ENCODE assay signal across 32 cellular contexts in the genomic region with DNA sequence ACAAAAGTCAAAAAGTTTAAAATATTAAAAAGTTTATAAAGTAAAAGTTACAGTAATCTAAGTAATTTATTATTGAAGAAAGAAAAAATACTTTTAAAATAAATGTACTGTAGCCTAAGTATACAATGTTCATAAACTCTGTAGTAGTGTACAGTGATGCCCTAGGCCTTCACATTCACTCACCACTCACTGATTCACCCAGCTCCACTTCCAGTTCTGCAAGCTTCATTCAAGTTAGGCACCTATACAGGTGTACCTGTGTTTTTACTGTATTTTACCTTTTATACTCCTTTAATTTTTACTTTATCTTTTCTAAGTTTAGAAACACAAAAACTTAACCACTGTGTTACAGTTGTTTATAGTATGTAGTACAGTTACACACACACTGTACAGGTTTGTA.
"Had no signal": no experiment of that assay in that cellular context is flagged by ENCODE, and none has a peak within 500 bp of the region (broad histone marks: within the 10 kb centered on the region; RNA-seq: fewer than 3 reads in every experiment).

No MANE protein-coding gene starts in this region.

- H3K36me3 ChIP-seq: cardiac muscle cell, colonic mucosa, esophagus squamous epithelium, gastroesophageal sphincter, WERI-Rb-1 had no signal

- H3K4me1 Mint-ChIP-seq: activated B cell treated with CpG ODN at 0.5 μM for 24 hours; activated T-helper 17 cell treated with anti-CD3 and anti-CD28 coated beads, Interleukin-2, amount 50 U/mL, for 72 hours had no signal

- H3K27ac Mint-ChIP-seq: activated B cell treated with CpG ODN at 0.5 μM for 24 hours; activated CD8-positive, alpha-beta T cell treated with anti-CD3 and anti-CD28 coated beads for 36 hours; activated naive CD8-positive, alpha-beta T cell; activated T-helper 17 cell treated with anti-CD3 and anti-CD28 coated beads, Interleukin-2, amount 50 U/mL, for 72 hours; T-helper 17 cell; T-helper 2 cell treated with Interferon-gamma antibody and Interleukin-4, amounts not matched to agents 5 μg/mL and 100 μg/mL, for 36 hours had no signal

- H3K27me3 ChIP-seq: body of pancreas, cardiac muscle cell, colonic mucosa, esophagus squamous epithelium, gastroesophageal sphincter had no signal

- H3K4me3 ChIP-seq: body of pancreas, cardiac muscle cell, colonic mucosa, esophagus squamous epithelium, gastroesophageal sphincter had no signal

- FAIRE-seq: endometrium, endothelial cell of umbilical vein had no signal

- DNase-seq: activated B cell treated with CpG ODN at 0.5 μM for 24 hours; activated CD4-positive, alpha-beta T cell treated with anti-CD3 and anti-CD28 coated beads for 48 hours; activated CD4-positive, alpha-beta T cell treated with anti-CD3 and anti-CD28 coated beads, Interleukin-2, amount 50 U/mL, for 1 hour; activated CD4-positive, alpha-beta T cell treated with anti-CD3 and anti-CD28 coated beads, Interleukin-2, amount 50 U/mL, for 48 hours; activated CD8-positive, alpha-beta memory T cell treated with anti-CD3 and anti-CD28 coated beads for 24 hours; activated CD8-positive, alpha-beta T cell treated with anti-CD3 and anti-CD28 coated beads for 36 hours; activated effector memory CD4-positive, alpha-beta T cell treated with Interleukin-2 at 50 U/mL for 16 hours; activated gamma-delta T cell treated with Interleukin-2 at 50 U/mL for 16 hours; activated naive CD4-positive, alpha-beta T cell treated with anti-CD3 and anti-CD28 coated beads, Interleukin-2, amount 50 U/mL, for 16 hours; activated naive CD4-positive, alpha-beta T cell treated with Interleukin-2 at 50 U/mL for 16 hours; activated T-cell treated with anti-CD3 and anti-CD28 coated beads, Interleukin-2, amount 50 U/mL, for 4 hours; amniotic stem cell; anterior cingulate cortex; body of pancreas; central memory CD4-positive, alpha-beta T cell; cerebellar nuclear complex; colonic mucosa; effector CD8-positive, alpha-beta T cell; erythroblast; esophagus squamous epithelium; T-helper 1 cell; T-helper 17 cell; T1000; WERI-Rb-1 had no signal

- H3K27ac ChIP-seq: body of pancreas, cardiac muscle cell, colonic mucosa, gastroesophageal sphincter, WERI-Rb-1 had no signal

- H3K4me3 Mint-ChIP-seq: activated B cell treated with CpG ODN at 0.5 μM for 24 hours; activated CD8-positive, alpha-beta T cell treated with anti-CD3 and anti-CD28 coated beads for 36 hours; activated naive CD8-positive, alpha-beta T cell; activated T-cell treated with anti-CD3 and anti-CD28 coated beads, Interleukin-2, amount 50 U/mL, for 4 hours; activated T-helper 17 cell treated with anti-CD3 and anti-CD28 coated beads, Interleukin-2, amount 50 U/mL, for 72 hours; T-helper 17 cell; T-helper 2 cell treated with Interferon-gamma antibody and Interleukin-4, amounts not matched to agents 5 μg/mL and 100 μg/mL, for 36 hours had no signal

- H3K27me3 Mint-ChIP-seq: activated B cell treated with CpG ODN at 0.5 μM for 24 hours; activated CD8-positive, alpha-beta T cell treated with anti-CD3 and anti-CD28 coated beads for 36 hours; activated naive CD8-positive, alpha-beta T cell; activated T-helper 17 cell treated with anti-CD3 and anti-CD28 coated beads, Interleukin-2, amount 50 U/mL, for 72 hours; T-helper 17 cell had no signal

- ATAC-seq: activated CD4-positive, CD25-positive, alpha-beta regulatory T cell treated with anti-CD3 and anti-CD28 coated beads, Interleukin-2, amount 50 U/mL, for 24 hours; activated CD8-positive, alpha-beta T cell treated with anti-CD3 and anti-CD28 coated beads for 36 hours; activated T-cell treated with anti-CD3 and anti-CD28 coated beads, Interleukin-2, amount 50 U/mL, for 4 hours; activated T-helper 17 cell treated with anti-CD3 and anti-CD28 coated beads, Interleukin-2, amount 50 U/mL, for 72 hours; body of pancreas; gastroesophageal sphincter; T-helper 17 cell had no signal

- H3K9me3 ChIP-seq: colonic mucosa, esophagus squamous epithelium, gastroesophageal sphincter had no signal

- H3K9me3 Mint-ChIP-seq: activated B cell treated with CpG ODN at 0.5 μM for 24 hours; activated CD8-positive, alpha-beta T cell treated with anti-CD3 and anti-CD28 coated beads for 36 hours; activated T-cell treated with anti-CD3 and anti-CD28 coated beads, Interleukin-2, amount 50 U/mL, for 4 hours; activated T-helper 17 cell treated with anti-CD3 and anti-CD28 coated beads, Interleukin-2, amount 50 U/mL, for 72 hours; T-helper 2 cell treated with Interferon-gamma antibody and Interleukin-4, amounts not matched to agents 5 μg/mL and 100 μg/mL, for 36 hours had no signal

- H3K4me1 ChIP-seq: colonic mucosa, esophagus squamous epithelium, gastroesophageal sphincter had no signal
